ENCODE assay signal across 15 cellular contexts in genomic region chr1:55833452-55834160, GRCh38.
DNase-seq lines count a peak whose midpoint lies in the region; ATAC-seq, FAIRE-seq and TF ChIP-seq lines count a peak whose summit lies in the region.
"Had no signal": no experiment of that assay in that cellular context is flagged by ENCODE, and none has a peak within 500 bp of the region (broad histone marks: within the 10 kb centered on the region; RNA-seq: fewer than 3 reads in every experiment).

No MANE protein-coding gene starts in this region.

- no peaks in the 10 kb centered on the region for H3K36me3 ChIP-seq in BJ (ENCODE audit: control insufficient read depth, insufficient read depth, low read length)
- H3K36me3 ChIP-seq: adrenal gland had no signal

- H3K27me3 ChIP-seq in BJ (ENCODE audit: control insufficient read depth, insufficient read depth, low read length), result no peaks in the 10 kb centered on the region
- H3K27me3 ChIP-seq: adrenal gland had no signal

- peaks cover 21% of the 10 kb centered on the region for H3K4me1 Mint-ChIP-seq in nephron
- H3K4me1 Mint-ChIP-seq: T-cell had no signal

- TF ChIP-seq CTCF in BJ (IDR thresholded peaks at IDR 0.05; ENCODE audit: insufficient read depth, low read depth, low read length) (no peak), cardiac fibroblast (IDR thresholded peaks at IDR 0.05; ENCODE audit: low read depth, low read length) (no peak), nephron (IDR thresholded peaks at IDR 0.05; ENCODE audit: unreplicated experiment in 3 of 3) (no peak)

- H3K27me3 Mint-ChIP-seq in nephron (ENCODE audit: low read depth), result no peaks in the 10 kb centered on the region

- CTCF ChIA-PET in BJ (lab: Yijun Ruan, JAX), result interaction anchor here (1.3 kb wide), 1 partner anchor 10 kb away, joined by 5 read pairs; no protein-coding TSS in a partner anchor

- no peak for ATAC-seq in GM21447 (IDR thresholded peaks at IDR 0.05; ENCODE audit: unreplicated experiment)
- ATAC-seq: T-cell had no signal

- no peak overlapping the region for H3K4me3 Mint-ChIP-seq in nephron
- H3K4me3 Mint-ChIP-seq: T-cell had no signal

- no peaks in the 10 kb centered on the region for H3K36me3 Mint-ChIP-seq in nephron (ENCODE audit: low read depth)
- H3K36me3 Mint-ChIP-seq: T-cell had no signal

- no peak overlapping the region for H3K4me3 ChIP-seq in BJ (ENCODE audit: low read depth, low read length)
- H3K4me3 ChIP-seq in cardiac fibroblast (replicated peaks in 1 of 2; ENCODE audit: low read depth in 2 of 2, low read length in 2 of 2), result no peak overlapping the region
- H3K4me3 ChIP-seq: adrenal gland had no signal

- POLR2A ChIA-PET in BJ (lab: Charles Lee), result no interaction called here

- FAIRE-seq in GM19239 (lab: Jason Lieb, UNC), result no peak

- peaks cover 3% of the 10 kb centered on the region for H3K9me3 Mint-ChIP-seq in nephron
- H3K9me3 Mint-ChIP-seq: T-cell had no signal

- peak overlapping the region; percentile 77 to 82 (median 78) for H3K27ac Mint-ChIP-seq in nephron
- H3K27ac Mint-ChIP-seq: T-cell had no signal

- DNase-seq in BJ (ENCODE audit: low read depth) (peak; percentile 74), NCI-H1694 (lab: John Stamatoyannopoulos, UW) (peak; percentile 96), cardiac fibroblast (ENCODE audit: low read depth in 2 of 2) (peak; percentile 52 to 81), NCI-H345 treated with DMSO at 0.1 percent for 48 hours (lab: John Stamatoyannopoulos, UW; ENCODE audit: unreplicated experiment) (no peak), HuH-7.5 (ENCODE audit: low spot score) (no peak), GM19239 (ENCODE audit: insufficient read length, low spot score) (no peak)
- DNase-seq: activated CD4-positive, alpha-beta T cell treated with anti-CD3 and anti-CD28 coated beads for 1 hour; adrenal gland; glutamatergic neuron; H7; OCI-M1; stimulated activated CD4-positive, alpha-beta T cell treated with anti-CD3 and anti-CD28 coated beads, Interleukin-2, amount 100 ng/mL, for 24 hours; T-cell had no signal

Comparison
In these comparisons a context has a peak if more than half of its experiments do, and no peak if none do; other contexts are left out.
1. DNase-seq: peak in BJ (single experiment), NCI-H1694 (single experiment) and cardiac fibroblast (2 of 2); none in NCI-H345 treated with DMSO at 0.1 percent for 48 hours (single experiment), HuH-7.5 (single experiment) and GM19239 (single experiment).